ENCODE assay signal across 1 cellular context in the genomic region with DNA sequence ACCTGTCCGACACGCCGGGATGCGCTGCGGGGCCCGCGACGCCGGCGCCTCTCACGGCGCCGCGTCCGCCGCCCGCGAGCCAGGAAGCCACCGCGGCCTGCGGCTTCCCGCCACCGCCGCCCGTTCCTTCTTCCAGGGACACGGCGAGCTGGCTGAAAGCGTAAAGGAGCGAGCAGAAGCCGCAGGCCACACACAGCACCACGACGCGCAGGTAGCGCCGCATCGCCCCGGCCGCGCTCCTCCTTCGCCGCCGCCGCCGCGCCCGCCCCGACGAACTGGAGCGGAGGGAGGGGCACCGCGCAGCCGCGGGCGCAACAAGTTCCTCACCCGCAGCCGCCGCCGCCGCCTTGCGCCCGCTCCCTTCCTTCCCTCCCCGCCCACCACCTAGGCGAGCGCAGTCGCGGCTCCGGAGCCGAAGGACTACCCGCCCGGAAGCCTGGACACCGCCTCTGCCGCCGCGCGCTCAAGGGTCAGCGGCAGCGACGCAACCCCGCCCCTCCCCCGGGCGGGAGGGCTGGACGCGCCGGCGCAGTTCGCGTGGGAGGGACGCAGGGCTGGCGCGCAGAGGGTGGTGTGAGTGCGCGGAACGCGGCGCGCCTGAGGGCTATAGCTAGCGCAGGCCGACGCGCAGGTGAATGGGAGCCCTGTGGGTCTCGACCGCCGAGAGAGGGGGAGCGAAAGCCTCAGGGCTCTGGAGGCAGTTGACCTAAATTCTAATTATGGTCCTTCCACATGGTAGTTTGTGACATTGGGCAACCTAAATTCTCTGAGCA.
A peak's percentile ranks its signal among the peaks of the same experiment; 100 is the strongest.
TF ChIP-seq lines count a peak whose summit lies in the region.

A gene with protein sequence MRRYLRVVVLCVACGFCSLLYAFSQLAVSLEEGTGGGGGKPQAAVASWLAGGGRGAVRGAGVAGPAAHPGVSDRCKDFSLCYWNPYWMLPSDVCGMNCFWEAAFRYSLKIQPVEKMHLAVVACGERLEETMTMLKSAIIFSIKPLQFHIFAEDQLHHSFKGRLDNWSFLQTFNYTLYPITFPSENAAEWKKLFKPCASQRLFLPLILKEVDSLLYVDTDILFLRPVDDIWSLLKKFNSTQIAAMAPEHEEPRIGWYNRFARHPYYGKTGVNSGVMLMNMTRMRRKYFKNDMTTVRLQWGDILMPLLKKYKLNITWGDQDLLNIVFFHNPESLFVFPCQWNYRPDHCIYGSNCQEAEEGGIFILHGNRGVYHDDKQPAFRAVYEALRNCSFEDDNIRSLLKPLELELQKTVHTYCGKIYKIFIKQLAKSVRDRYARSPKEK (minus strand): TSS at position 451 of the 773 bp plus-strand sequence. CDS start 228 bp downstream, at position 223.

TF ChIP-seq in HepG2, 621 proteins besides CTCF, POLR2A, EP300 and RAD21 (continued from another document and continues in another):
- TF ChIP-seq, protein P1, sequence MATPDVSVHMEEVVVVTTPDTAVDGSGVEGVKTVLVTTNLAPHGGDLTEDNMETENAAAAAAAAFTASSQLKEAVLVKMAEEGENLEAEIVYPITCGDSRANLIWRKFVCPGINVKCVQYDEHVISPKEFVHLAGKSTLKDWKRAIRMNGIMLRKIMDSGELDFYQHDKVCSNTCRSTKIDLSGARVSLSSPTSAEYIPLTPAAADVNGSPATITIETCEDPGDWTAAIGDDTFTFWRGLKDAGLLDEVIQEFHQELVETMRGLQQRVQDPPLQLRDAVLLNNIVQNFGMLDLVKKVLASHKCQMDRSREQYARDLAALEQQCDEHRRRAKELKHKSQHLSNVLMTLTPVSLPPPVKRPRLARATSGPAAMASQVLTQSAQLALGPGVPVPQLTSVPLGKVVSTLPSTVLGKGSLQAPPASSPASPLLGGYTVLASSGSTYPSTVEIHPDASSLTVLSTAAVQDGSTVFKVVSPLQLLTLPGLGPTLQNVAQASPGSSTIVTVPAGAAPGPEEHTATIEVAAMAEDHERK (CRISPR knock-in tag; IDR thresholded peaks at IDR 0.05; ENCODE audit: low read depth) = peak; percentile 80
- TF ChIP-seq MAFF (IDR thresholded peaks at IDR 0.05; ENCODE audit: low read depth, low read length) (no peak), HIVEP1 (CRISPR knock-in tag; IDR thresholded peaks at IDR 0.05) (no peak), ZZZ3 (CRISPR knock-in tag; IDR thresholded peaks at IDR 0.05; ENCODE audit: borderline replicate concordance) (peak; percentile 34; the same call in 1 of the 2 replicates), NFIC (IDR thresholded peaks at IDR 0.05; ENCODE audit: low read length) (no peak), SRSF9 (IDR thresholded peaks at IDR 0.05; ENCODE audit: borderline replicate concordance, insufficient read depth, low read depth, low read length, poor library complexity, severe bottlenecking) (no peak), ZIK1 (CRISPR knock-in tag; IDR thresholded peaks at IDR 0.05; ENCODE audit: borderline replicate concordance, low read depth) (no peak; the same call in 1 of the 2 replicates), ZFP36L2 (CRISPR knock-in tag; IDR thresholded peaks at IDR 0.05) (0 out of 2 replicates have a peak, but pooled peaks have one; percentile 40), ZNF878 (CRISPR knock-in tag; IDR thresholded peaks at IDR 0.05) (0 out of 2 replicates have a peak, but pooled peaks have one; percentile 48), HNF4A (CRISPR knock-in tag; IDR thresholded peaks at IDR 0.05) (peak; percentile 55), ZMYM3 (CRISPR knock-in tag; IDR thresholded peaks at IDR 0.05) (no peak), CAMTA2 (CRISPR knock-in tag; IDR thresholded peaks at IDR 0.05; ENCODE audit: borderline replicate concordance) (no peak), ZNF124 (CRISPR knock-in tag; IDR thresholded peaks at IDR 0.05) (peak; percentile 68; the same call in 1 of the 2 replicates), SP4 (CRISPR knock-in tag; IDR thresholded peaks at IDR 0.05) (peak; percentile 45), ZNF775 (CRISPR knock-in tag; IDR thresholded peaks at IDR 0.05; ENCODE audit: borderline replicate concordance) (no peak), ZNF614 (CRISPR knock-in tag; IDR thresholded peaks at IDR 0.05; ENCODE audit: borderline replicate concordance) (no peak), ZNF432 (CRISPR knock-in tag; IDR thresholded peaks at IDR 0.05; ENCODE audit: borderline replicate concordance) (no peak), ELF3 (CRISPR knock-in tag; IDR thresholded peaks at IDR 0.05) (no peak; the same call in 1 of the 2 replicates), BORCS8-MEF2B (CRISPR knock-in tag; IDR thresholded peaks at IDR 0.05) (peak; percentile 82), ZBTB1 (CRISPR knock-in tag; IDR thresholded peaks at IDR 0.05; ENCODE audit: borderline replicate concordance) (no peak)
- TF ChIP-seq, protein P2, sequence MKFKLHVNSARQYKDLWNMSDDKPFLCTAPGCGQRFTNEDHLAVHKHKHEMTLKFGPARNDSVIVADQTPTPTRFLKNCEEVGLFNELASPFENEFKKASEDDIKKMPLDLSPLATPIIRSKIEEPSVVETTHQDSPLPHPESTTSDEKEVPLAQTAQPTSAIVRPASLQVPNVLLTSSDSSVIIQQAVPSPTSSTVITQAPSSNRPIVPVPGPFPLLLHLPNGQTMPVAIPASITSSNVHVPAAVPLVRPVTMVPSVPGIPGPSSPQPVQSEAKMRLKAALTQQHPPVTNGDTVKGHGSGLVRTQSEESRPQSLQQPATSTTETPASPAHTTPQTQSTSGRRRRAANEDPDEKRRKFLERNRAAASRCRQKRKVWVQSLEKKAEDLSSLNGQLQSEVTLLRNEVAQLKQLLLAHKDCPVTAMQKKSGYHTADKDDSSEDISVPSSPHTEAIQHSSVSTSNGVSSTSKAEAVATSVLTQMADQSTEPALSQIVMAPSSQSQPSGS (CRISPR knock-in tag; IDR thresholded peaks at IDR 0.05) = peak; percentile 74
- TF ChIP-seq, protein P3, sequence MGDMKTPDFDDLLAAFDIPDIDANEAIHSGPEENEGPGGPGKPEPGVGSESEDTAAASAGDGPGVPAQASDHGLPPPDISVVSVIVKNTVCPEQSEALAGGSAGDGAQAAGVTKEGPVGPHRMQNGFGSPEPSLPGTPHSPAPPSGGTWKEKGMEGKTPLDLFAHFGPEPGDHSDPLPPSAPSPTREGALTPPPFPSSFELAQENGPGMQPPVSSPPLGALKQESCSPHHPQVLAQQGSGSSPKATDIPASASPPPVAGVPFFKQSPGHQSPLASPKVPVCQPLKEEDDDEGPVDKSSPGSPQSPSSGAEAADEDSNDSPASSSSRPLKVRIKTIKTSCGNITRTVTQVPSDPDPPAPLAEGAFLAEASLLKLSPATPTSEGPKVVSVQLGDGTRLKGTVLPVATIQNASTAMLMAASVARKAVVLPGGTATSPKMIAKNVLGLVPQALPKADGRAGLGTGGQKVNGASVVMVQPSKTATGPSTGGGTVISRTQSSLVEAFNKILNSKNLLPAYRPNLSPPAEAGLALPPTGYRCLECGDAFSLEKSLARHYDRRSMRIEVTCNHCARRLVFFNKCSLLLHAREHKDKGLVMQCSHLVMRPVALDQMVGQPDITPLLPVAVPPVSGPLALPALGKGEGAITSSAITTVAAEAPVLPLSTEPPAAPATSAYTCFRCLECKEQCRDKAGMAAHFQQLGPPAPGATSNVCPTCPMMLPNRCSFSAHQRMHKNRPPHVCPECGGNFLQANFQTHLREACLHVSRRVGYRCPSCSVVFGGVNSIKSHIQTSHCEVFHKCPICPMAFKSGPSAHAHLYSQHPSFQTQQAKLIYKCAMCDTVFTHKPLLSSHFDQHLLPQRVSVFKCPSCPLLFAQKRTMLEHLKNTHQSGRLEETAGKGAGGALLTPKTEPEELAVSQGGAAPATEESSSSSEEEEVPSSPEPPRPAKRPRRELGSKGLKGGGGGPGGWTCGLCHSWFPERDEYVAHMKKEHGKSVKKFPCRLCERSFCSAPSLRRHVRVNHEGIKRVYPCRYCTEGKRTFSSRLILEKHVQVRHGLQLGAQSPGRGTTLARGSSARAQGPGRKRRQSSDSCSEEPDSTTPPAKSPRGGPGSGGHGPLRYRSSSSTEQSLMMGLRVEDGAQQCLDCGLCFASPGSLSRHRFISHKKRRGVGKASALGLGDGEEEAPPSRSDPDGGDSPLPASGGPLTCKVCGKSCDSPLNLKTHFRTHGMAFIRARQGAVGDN (CRISPR knock-in tag; IDR thresholded peaks at IDR 0.05) = peak; percentile 97
- TF ChIP-seq, protein P4, sequence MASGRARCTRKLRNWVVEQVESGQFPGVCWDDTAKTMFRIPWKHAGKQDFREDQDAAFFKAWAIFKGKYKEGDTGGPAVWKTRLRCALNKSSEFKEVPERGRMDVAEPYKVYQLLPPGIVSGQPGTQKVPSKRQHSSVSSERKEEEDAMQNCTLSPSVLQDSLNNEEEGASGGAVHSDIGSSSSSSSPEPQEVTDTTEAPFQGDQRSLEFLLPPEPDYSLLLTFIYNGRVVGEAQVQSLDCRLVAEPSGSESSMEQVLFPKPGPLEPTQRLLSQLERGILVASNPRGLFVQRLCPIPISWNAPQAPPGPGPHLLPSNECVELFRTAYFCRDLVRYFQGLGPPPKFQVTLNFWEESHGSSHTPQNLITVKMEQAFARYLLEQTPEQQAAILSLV (CRISPR knock-in tag; IDR thresholded peaks at IDR 0.05; ENCODE audit: borderline replicate concordance) = peak; percentile 75; the same call in 1 of the 2 replicates
- TF ChIP-seq, protein P5, sequence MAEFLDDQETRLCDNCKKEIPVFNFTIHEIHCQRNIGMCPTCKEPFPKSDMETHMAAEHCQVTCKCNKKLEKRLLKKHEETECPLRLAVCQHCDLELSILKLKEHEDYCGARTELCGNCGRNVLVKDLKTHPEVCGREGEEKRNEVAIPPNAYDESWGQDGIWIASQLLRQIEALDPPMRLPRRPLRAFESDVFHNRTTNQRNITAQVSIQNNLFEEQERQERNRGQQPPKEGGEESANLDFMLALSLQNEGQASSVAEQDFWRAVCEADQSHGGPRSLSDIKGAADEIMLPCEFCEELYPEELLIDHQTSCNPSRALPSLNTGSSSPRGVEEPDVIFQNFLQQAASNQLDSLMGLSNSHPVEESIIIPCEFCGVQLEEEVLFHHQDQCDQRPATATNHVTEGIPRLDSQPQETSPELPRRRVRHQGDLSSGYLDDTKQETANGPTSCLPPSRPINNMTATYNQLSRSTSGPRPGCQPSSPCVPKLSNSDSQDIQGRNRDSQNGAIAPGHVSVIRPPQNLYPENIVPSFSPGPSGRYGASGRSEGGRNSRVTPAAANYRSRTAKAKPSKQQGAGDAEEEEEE (CRISPR knock-in tag; IDR thresholded peaks at IDR 0.05; ENCODE audit: borderline replicate concordance) = no peak
- TF ChIP-seq, protein P6, sequence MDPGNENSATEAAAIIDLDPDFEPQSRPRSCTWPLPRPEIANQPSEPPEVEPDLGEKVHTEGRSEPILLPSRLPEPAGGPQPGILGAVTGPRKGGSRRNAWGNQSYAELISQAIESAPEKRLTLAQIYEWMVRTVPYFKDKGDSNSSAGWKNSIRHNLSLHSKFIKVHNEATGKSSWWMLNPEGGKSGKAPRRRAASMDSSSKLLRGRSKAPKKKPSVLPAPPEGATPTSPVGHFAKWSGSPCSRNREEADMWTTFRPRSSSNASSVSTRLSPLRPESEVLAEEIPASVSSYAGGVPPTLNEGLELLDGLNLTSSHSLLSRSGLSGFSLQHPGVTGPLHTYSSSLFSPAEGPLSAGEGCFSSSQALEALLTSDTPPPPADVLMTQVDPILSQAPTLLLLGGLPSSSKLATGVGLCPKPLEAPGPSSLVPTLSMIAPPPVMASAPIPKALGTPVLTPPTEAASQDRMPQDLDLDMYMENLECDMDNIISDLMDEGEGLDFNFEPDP (CRISPR knock-in tag; conservative IDR thresholded peaks at IDR 0.05) = no peak
- TF ChIP-seq, protein P7, sequence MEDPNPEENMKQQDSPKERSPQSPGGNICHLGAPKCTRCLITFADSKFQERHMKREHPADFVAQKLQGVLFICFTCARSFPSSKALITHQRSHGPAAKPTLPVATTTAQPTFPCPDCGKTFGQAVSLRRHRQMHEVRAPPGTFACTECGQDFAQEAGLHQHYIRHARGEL (CRISPR knock-in tag; IDR thresholded peaks at IDR 0.05) = no peak
- TF ChIP-seq, protein P8, sequence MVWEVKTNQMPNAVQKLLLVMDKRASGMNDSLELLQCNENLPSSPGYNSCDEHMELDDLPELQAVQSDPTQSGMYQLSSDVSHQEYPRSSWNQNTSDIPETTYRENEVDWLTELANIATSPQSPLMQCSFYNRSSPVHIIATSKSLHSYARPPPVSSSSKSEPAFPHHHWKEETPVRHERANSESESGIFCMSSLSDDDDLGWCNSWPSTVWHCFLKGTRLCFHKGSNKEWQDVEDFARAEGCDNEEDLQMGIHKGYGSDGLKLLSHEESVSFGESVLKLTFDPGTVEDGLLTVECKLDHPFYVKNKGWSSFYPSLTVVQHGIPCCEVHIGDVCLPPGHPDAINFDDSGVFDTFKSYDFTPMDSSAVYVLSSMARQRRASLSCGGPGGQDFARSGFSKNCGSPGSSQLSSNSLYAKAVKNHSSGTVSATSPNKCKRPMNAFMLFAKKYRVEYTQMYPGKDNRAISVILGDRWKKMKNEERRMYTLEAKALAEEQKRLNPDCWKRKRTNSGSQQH (CRISPR knock-in tag; IDR thresholded peaks at IDR 0.05; ENCODE audit: low read depth) = no peak; the same call in 1 of the 2 replicates
- TF ChIP-seq, protein P9, sequence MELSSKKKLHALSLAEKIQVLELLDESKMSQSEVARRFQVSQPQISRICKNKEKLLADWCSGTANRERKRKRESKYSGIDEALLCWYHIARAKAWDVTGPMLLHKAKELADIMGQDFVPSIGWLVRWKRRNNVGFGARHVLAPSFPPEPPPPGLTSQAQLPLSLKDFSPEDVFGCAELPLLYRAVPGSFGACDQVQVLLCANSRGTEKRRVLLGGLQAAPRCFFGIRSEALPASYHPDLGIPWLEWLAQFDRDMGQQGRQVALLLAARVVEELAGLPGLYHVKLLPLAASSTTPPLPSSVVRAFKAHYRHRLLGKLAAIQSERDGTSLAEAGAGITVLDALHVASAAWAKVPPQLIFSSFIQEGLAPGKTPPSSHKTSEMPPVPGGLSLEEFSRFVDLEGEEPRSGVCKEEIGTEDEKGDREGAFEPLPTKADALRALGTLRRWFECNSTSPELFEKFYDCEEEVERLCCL (CRISPR knock-in tag; IDR thresholded peaks at IDR 0.05; ENCODE audit: borderline replicate concordance) = no peak
- TF ChIP-seq, protein P10, sequence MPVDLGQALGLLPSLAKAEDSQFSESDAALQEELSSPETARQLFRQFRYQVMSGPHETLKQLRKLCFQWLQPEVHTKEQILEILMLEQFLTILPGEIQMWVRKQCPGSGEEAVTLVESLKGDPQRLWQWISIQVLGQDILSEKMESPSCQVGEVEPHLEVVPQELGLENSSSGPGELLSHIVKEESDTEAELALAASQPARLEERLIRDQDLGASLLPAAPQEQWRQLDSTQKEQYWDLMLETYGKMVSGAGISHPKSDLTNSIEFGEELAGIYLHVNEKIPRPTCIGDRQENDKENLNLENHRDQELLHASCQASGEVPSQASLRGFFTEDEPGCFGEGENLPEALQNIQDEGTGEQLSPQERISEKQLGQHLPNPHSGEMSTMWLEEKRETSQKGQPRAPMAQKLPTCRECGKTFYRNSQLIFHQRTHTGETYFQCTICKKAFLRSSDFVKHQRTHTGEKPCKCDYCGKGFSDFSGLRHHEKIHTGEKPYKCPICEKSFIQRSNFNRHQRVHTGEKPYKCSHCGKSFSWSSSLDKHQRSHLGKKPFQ (CRISPR knock-in tag; IDR thresholded peaks at IDR 0.05; ENCODE audit: insufficient replicate concordance) = peak; percentile 97
